Comparison of ENCODE assay signal across 8 cellular contexts in the genomic region with DNA sequence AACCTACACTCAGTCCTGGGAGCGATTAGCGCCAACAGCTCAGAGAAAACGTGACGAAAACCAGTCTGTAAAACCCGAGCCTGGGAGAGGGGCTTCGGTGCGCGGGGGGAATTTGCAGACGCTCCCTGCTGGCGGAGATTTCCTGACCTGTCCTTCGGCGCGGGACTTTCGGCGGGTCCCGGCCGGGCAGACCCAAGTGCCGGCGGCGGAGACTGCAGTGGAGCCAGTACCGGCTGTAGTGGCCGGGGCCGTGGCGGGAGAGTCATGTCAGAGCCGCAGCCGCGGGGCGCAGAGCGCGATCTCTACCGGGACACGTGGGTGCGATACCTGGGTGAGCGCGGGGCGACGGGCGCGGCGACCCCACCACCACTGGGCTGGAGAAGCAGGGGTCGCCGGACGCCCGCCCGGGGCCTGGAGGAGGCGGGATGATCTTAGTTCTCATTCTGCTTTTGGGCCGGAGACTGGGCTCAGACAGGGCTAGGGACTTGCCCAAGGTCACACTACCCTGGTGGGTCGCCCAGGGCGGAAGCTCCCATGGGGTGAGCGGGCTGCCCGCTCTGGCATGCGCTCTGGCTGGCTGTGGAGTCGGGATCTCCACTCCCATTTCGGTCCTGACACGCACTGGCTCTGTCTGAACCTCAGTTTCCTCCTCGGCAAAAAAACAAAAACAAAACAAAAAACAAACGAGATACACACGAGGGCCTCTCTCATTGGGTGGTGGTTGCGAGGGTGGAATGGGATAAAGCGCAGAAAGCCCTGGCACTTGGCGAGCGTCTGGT. TPM values are rescaled to one million over a fixed set of nuclear protein-coding genes. Genes with fewer than 3 reads are reported as not detected.
DNase-seq lines count a peak whose midpoint lies in the region; ATAC-seq and TF ChIP-seq lines count a peak whose summit lies in the region.

Gene MTFP1 (plus strand): TSS at position 153 of the 779 bp plus-strand sequence. CDS start 112 bp downstream, at position 265.

- H3K27ac ChIP-seq in lower lobe of right lung: peak within 1 kb of the TSS; percentile 98

- no peak for TF ChIP-seq CTCF in lower lobe of right lung (IDR thresholded peaks at IDR 0.05)

- intact Hi-C loops in lower lobe of right lung (cut with DNase I): no loop called here

- ATAC-seq in activated CD4-positive, CD25-positive, alpha-beta regulatory T cell treated with anti-CD3 and anti-CD28 coated beads, Interleukin-2, amount 50 U/mL, for 24 hours: no peak
- ATAC-seq in lower lobe of right lung (peak in 1 of 2 donors; percentile 31), GM19035 (IDR thresholded peaks at IDR 0.05; ENCODE audit: unreplicated experiment) (no peak)

- no peaks in the 10 kb centered on the region for H3K9me3 ChIP-seq in lower lobe of right lung

- peaks cover 47% of the 10 kb centered on the region for H3K4me1 ChIP-seq in lower lobe of right lung

- peak within 1 kb of the TSS; percentile 84 for H3K4me3 ChIP-seq in lower lobe of right lung

- no peaks in the 10 kb centered on the region for H3K36me3 ChIP-seq in lower lobe of right lung

- H3K27me3 ChIP-seq in lower lobe of right lung (ENCODE audit: low read depth): no peaks in the 10 kb centered on the region

- DNase-seq in activated CD4-positive, CD25-positive, alpha-beta regulatory T cell treated with anti-CD3 and anti-CD28 coated beads, Interleukin-2, amount 50 U/mL, for 72 hours: peak; percentile 61
- DNase-seq in NCI-H226 (peak; percentile 14), ecto neural progenitor cell (ENCODE audit: low spot score) (peak; percentile 86), lower lobe of right lung (peak; percentile 66)
- peak; percentile 28 to 34 for DNase-seq in activated CD4-positive, alpha-beta T cell treated with anti-CD3 and anti-CD28 coated beads, Interleukin-2, amount 50 U/mL, for 4 hours
- DNase-seq in stimulated activated CD8-positive, alpha-beta memory T cell treated with anti-CD3 and anti-CD28 coated beads, Interleukin-12 subunit alpha, Interleukin-12 subunit beta, amount 100 ng/mL, for 4 hours (ENCODE audit: low read depth): peak; percentile 43

RNA-seq across cellular contexts. Expression of gene MTFP1, which starts in this region (rescaled TPM):
- total RNA-seq in lower lobe of right lung: 9.9 TPM

Comparison
In these comparisons a context has a peak if more than half of its experiments do, and no peak if none do; other contexts are left out.
1. DNase-seq: peak in every context shown above with its lines; median percentile 86 in ecto neural progenitor cell; 66 in lower lobe of right lung; 61 in activated CD4-positive, CD25-positive, alpha-beta regulatory T cell treated with anti-CD3 and anti-CD28 coated beads, Interleukin-2, amount 50 U/mL, for 72 hours; 43 in stimulated activated CD8-positive, alpha-beta memory T cell treated with anti-CD3 and anti-CD28 coated beads, Interleukin-12 subunit alpha, Interleukin-12 subunit beta, amount 100 ng/mL, for 4 hours; 31 in activated CD4-positive, alpha-beta T cell treated with anti-CD3 and anti-CD28 coated beads, Interleukin-2, amount 50 U/mL, for 4 hours; 14 in NCI-H226.